ENCODE assay signal across 9 cellular contexts in genomic region chr2:172429351-172429968, GRCh38. TPM values are rescaled to one million over a fixed set of nuclear protein-coding genes. Genes with fewer than 3 reads are reported as not detected.
A peak's percentile ranks its signal among the peaks of the same experiment; 100 is the strongest.
DNase-seq lines count a peak whose midpoint lies in the region; ATAC-seq lines count a peak whose summit lies in the region.
"Had no signal": no experiment of that assay in that cellular context is flagged by ENCODE, and none has a peak within 500 bp of the region (broad histone marks: within the 10 kb centered on the region; RNA-seq: fewer than 3 reads in every experiment).

No MANE protein-coding gene starts in this region.

- H3K9me3 ChIP-seq in duodenal mucosa (ENCODE audit: control insufficient read depth in 1 of 2, low read length in 2 of 2): no peaks in the 10 kb centered on the region
- no peaks in the 10 kb centered on the region for H3K9me3 ChIP-seq in muscle layer of duodenum (ENCODE audit: control insufficient read depth in 1 of 2, low read length in 2 of 2)

- H3K27ac Mint-ChIP-seq in IgD-negative memory B cell: no peak overlapping the region

- peak overlapping the region; percentile 82 to 86 for H3K9ac ChIP-seq in duodenal mucosa (ENCODE audit: low read depth in 1 of 2, low read length in 2 of 2)

- H3K4me1 Mint-ChIP-seq in IgD-negative memory B cell: peaks cover 6 to 14% (median 11%) of the 10 kb centered on the region in 3 donors

- peak overlapping the region; percentile 82 to 83 for H3K4me3 ChIP-seq in duodenal mucosa (ENCODE audit: low read depth in 1 of 2, low read length in 2 of 2)
- peak overlapping the region; percentile 77 to 92 for H3K4me3 ChIP-seq in muscle layer of duodenum (ENCODE audit: low read depth in 1 of 2, low read length in 2 of 2)

- peak; percentile 7 for DNase-seq in AG08395 (ENCODE audit: low spot score)
- DNase-seq in occipital lobe (lab: John Stamatoyannopoulos, UW): no peak
- DNase-seq in inferior parietal cortex (ENCODE audit: extremely low spot score): no peak
- DNase-seq in hippocampal formation (lab: John Stamatoyannopoulos, UW): no peak
- DNase-seq: NCI-H1092 had no signal

- H3K9me3 Mint-ChIP-seq in IgD-negative memory B cell: no peaks in the 10 kb centered on the region

- H3K4me1 ChIP-seq in duodenal mucosa (ENCODE audit: control insufficient read depth in 1 of 2, insufficient read depth in 2 of 2, low read length in 2 of 2): peaks cover 47 to 56% of the 10 kb centered on the region in 2 donors
- H3K4me1 ChIP-seq in muscle layer of duodenum (ENCODE audit: control insufficient read depth in 1 of 2, insufficient read depth in 2 of 2, low read length in 2 of 2): peaks cover 0 to 16% of the 10 kb centered on the region in 2 donors

- H3K36me3 ChIP-seq in duodenal mucosa (ENCODE audit: control insufficient read depth in 1 of 2, insufficient read depth in 2 of 2, low read length in 2 of 2): no peaks in the 10 kb centered on the region
- H3K36me3 ChIP-seq in muscle layer of duodenum (ENCODE audit: control insufficient read depth in 1 of 2, insufficient read depth in 2 of 2, low read length in 2 of 2): no peaks in the 10 kb centered on the region

- H3K27me3 ChIP-seq in duodenal mucosa (ENCODE audit: control insufficient read depth in 1 of 2, insufficient read depth in 2 of 2, low read length in 2 of 2) (no peaks in the 10 kb centered on the region), muscle layer of duodenum (ENCODE audit: low read depth, low read length) (peaks cover 6% of the 10 kb centered on the region)

- no peaks in the 10 kb centered on the region for H3K36me3 Mint-ChIP-seq in IgD-negative memory B cell

- H3K27ac ChIP-seq in duodenal mucosa (ENCODE audit: low read depth, low read length) (peak overlapping the region; percentile 94), muscle layer of duodenum (ENCODE audit: low read length) (peak overlapping the region; percentile 86)

- peak overlapping the region in 3 of 4 donors; percentile 45 to 86 (median 77) for H3K4me3 Mint-ChIP-seq in IgD-negative memory B cell

- no peak for ATAC-seq in GM18867 (IDR thresholded peaks at IDR 0.05; ENCODE audit: unreplicated experiment)

- H3K27me3 Mint-ChIP-seq in IgD-negative memory B cell: peaks cover 31% of the 10 kb centered on the region

RNA-seq across cellular contexts. Expression of gene ITGA6, which starts 2.1 kb away (rescaled TPM):
- 2.0 TPM for polyA plus RNA-seq in IgD-negative memory B cell
- total RNA-seq in occipital lobe: 32.6 TPM
